Comparison of ENCODE assay signal across 9 cellular contexts in genomic region chr3:169813757-169814517, GRCh38. TPM values are rescaled to one million over a fixed set of nuclear protein-coding genes. Genes with fewer than 3 reads are reported as not detected.
A peak's percentile ranks its signal among the peaks of the same experiment; 100 is the strongest.
DNase-seq lines count a peak whose midpoint lies in the region; ATAC-seq, FAIRE-seq and TF ChIP-seq lines count a peak whose summit lies in the region.
"Had no signal": no experiment of that assay in that cellular context is flagged by ENCODE, and none has a peak within 500 bp of the region (broad histone marks: within the 10 kb centered on the region; RNA-seq: fewer than 3 reads in every experiment).

No MANE protein-coding gene starts in this region.

- H3K4me1 ChIP-seq in keratinocyte (ENCODE audit: control insufficient read depth, extremely low read depth, insufficient read depth, low read length): peaks cover 7% of the 10 kb centered on the region

- FAIRE-seq in keratinocyte (lab: Jason Lieb, UNC): no peak

- peak; percentile 56 for DNase-seq in COLO668 (lab: John Stamatoyannopoulos, UW; ENCODE audit: unreplicated experiment)
- DNase-seq in SHP77 (lab: John Stamatoyannopoulos, UW): peak; percentile 65 to 82
- peak; percentile 88 for DNase-seq in activated naive CD4-positive, alpha-beta T cell treated with anti-CD3 and anti-CD28 coated beads for 36 hours
- DNase-seq in keratinocyte (ENCODE audit: low read depth, low spot score): no peak
- DNase-seq in stimulated activated CD8-positive, alpha-beta memory T cell treated with anti-CD3 and anti-CD28 coated beads, Interleukin-12 subunit alpha, Interleukin-12 subunit beta, amount 100 ng/mL, for 1 hour (ENCODE audit: low read depth): peak; percentile 39
- no peak for DNase-seq in globus pallidus (ENCODE audit: low spot score)

- no peak overlapping the region for H3K27ac ChIP-seq in keratinocyte (ENCODE audit: control insufficient read depth, insufficient read depth, low read length)

- H3K9me1 ChIP-seq in keratinocyte (ENCODE audit: control insufficient read depth, extremely low read depth, insufficient read depth, low read length): no peaks in the 10 kb centered on the region

- H2AFZ ChIP-seq in keratinocyte (ENCODE audit: control insufficient read depth, low read length): no peak overlapping the region

- ATAC-seq in GM19455 (IDR thresholded peaks at IDR 0.05; ENCODE audit: unreplicated experiment): peak; percentile 87
- ATAC-seq in HG03575 (IDR thresholded peaks at IDR 0.05; ENCODE audit: extremely low read depth, insufficient number of reproducible peaks, low FRiP score, unreplicated experiment): peak; percentile 89

- no peaks in the 10 kb centered on the region for H4K20me1 ChIP-seq in keratinocyte (ENCODE audit: control insufficient read depth, extremely low read depth, insufficient read depth, low read length)

- H3K36me3 ChIP-seq in keratinocyte (ENCODE audit: control insufficient read depth in 2 of 2, extremely low read depth in 1 of 2, insufficient read depth in 2 of 2, low read length in 2 of 2): no peaks in the 10 kb centered on the region

- H3K4me1 Mint-ChIP-seq in activated naive CD4-positive, alpha-beta T cell treated with anti-CD3 and anti-CD28 coated beads for 36 hours (ENCODE audit: low read depth): peaks cover 19% of the 10 kb centered on the region

- peak overlapping the region; percentile 82 for H3K4me3 Mint-ChIP-seq in activated naive CD4-positive, alpha-beta T cell treated with anti-CD3 and anti-CD28 coated beads for 36 hours

- TF ChIP-seq CTCF in keratinocyte (optimal IDR thresholded peaks at IDR 0.05 in 1 of 3, IDR thresholded peaks at IDR 0.05 in 1 of 3, conservative IDR thresholded peaks at IDR 0.05 in 1 of 3; ENCODE audit: extremely low read depth in 1 of 3, insufficient read depth in 2 of 3, low read length in 3 of 3): peak; percentile 35 to 44 (median 38)

- intact Hi-C loops in activated naive CD4-positive, alpha-beta T cell treated with anti-CD3 and anti-CD28 coated beads for 36 hours (cut with micrococcal nuclease): loop anchor here (1.0 to 5.0 kb wide), 12 partner anchors 41 to 1093 kb away; partner anchors contain the start of genes EIF5A2, MECOM, MYNN and PHC3

- no peak overlapping the region for H3K9ac ChIP-seq in keratinocyte (ENCODE audit: control insufficient read depth, extremely low read depth, insufficient read depth, low read length)

- dilution Hi-C loops in keratinocyte (cut with MboI; ENCODE audit: extremely low pct_ligation_motif_present, low sequenced_read_pairs): no loop called here

- no peaks in the 10 kb centered on the region for H3K79me2 ChIP-seq in keratinocyte (ENCODE audit: control insufficient read depth, insufficient read depth, low read length)

- H3K4me3 ChIP-seq in keratinocyte (ENCODE audit: control insufficient read depth in 2 of 3, extremely low read depth in 1 of 3, insufficient read depth in 2 of 3, low read depth in 1 of 3, low read length in 3 of 3): no peak overlapping the region

- H3K9me3 ChIP-seq in keratinocyte (ENCODE audit: control insufficient read depth, low read depth, low read length): peaks cover 3% of the 10 kb centered on the region

- H3K27me3 ChIP-seq in keratinocyte (ENCODE audit: control insufficient read depth, extremely low read depth, insufficient read depth, low read length): peaks cover 5% of the 10 kb centered on the region

- peaks cover 9% of the 10 kb centered on the region for H3K9me3 Mint-ChIP-seq in activated naive CD4-positive, alpha-beta T cell treated with anti-CD3 and anti-CD28 coated beads for 36 hours

- no peaks in the 10 kb centered on the region for H3K27me3 Mint-ChIP-seq in activated naive CD4-positive, alpha-beta T cell treated with anti-CD3 and anti-CD28 coated beads for 36 hours (ENCODE audit: low read depth)

- peak overlapping the region; percentile 79 for H3K27ac Mint-ChIP-seq in activated naive CD4-positive, alpha-beta T cell treated with anti-CD3 and anti-CD28 coated beads for 36 hours

- CTCF ChIA-PET in activated naive CD4-positive, alpha-beta T cell treated with anti-CD3 and anti-CD28 coated beads for 36 hours (lab: Charles Lee): interaction anchor here (0.6 to 0.8 kb wide), 2 partner anchors 56 to 165 kb away, joined by 3 read pairs; partner anchors contain the start of gene LRRC31

- H3K36me3 Mint-ChIP-seq in activated naive CD4-positive, alpha-beta T cell treated with anti-CD3 and anti-CD28 coated beads for 36 hours (ENCODE audit: low read depth): peaks cover 5% of the 10 kb centered on the region

- H3K4me2 ChIP-seq in keratinocyte (ENCODE audit: control insufficient read depth, extremely low read depth, insufficient read depth, low read depth, low read length): peak overlapping the region; percentile 36

RNA-seq across cellular contexts. Expression of gene LRRC34, which starts 1.2 kb away (rescaled TPM):
- total RNA-seq in activated naive CD4-positive, alpha-beta T cell treated with anti-CD3 and anti-CD28 coated beads for 36 hours: 1 to 10 TPM; 3.8 to 3.9 TPM
- polyA plus RNA-seq in keratinocyte: 0.17 to 0.43 TPM (median 0.36 TPM) in 3 replicates
- polyA plus RNA-seq in keratinocyte (2011; ENCODE audit: low read depth): not detected
- polyA plus RNA-seq in keratinocyte (2011; cell fraction: cytosol; rRNA removed): 0.19 and 0.27 TPM in 2 replicates
- polyA plus RNA-seq in keratinocyte (2011; cell fraction: nucleus; rRNA removed): 0.28 and 0.43 TPM in 2 replicates
- 0.16 and 0.49 TPM in 2 replicates for polyA plus RNA-seq in keratinocyte (2012; ENCODE audit: low replicate concordance)
- polyA minus RNA-seq in keratinocyte: 0.03 TPM in 1 of 3 replicates, not detected in the others
- polyA minus RNA-seq in keratinocyte (2011; cell fraction: cytosol; rRNA and poly(A)+ RNA removed): not detected
- 1.3 TPM in 1 of 2 replicates, not detected in the other for polyA minus RNA-seq in keratinocyte (2011; cell fraction: nucleus; rRNA and poly(A)+ RNA removed)

RNA-seq across cellular contexts. Expression of gene LRRIQ4, which starts 1.3 kb away (rescaled TPM):
- under 1 TPM in 1 of 2 experiments, not detected in 1; 0.12 TPM for total RNA-seq in activated naive CD4-positive, alpha-beta T cell treated with anti-CD3 and anti-CD28 coated beads for 36 hours
- polyA plus RNA-seq in keratinocyte: not detected in 3 replicates
- polyA plus RNA-seq in keratinocyte (2011; ENCODE audit: low read depth): not detected
- not detected in 2 replicates for polyA plus RNA-seq in keratinocyte (2011; cell fraction: cytosol; rRNA removed)
- polyA plus RNA-seq in keratinocyte (2011; cell fraction: nucleus; rRNA removed): not detected in 2 replicates
- polyA plus RNA-seq in keratinocyte (2012; ENCODE audit: low replicate concordance): not detected in 2 replicates
- not detected in 3 replicates for polyA minus RNA-seq in keratinocyte
- not detected for polyA minus RNA-seq in keratinocyte (2011; cell fraction: cytosol; rRNA and poly(A)+ RNA removed)
- polyA minus RNA-seq in keratinocyte (2011; cell fraction: nucleus; rRNA and poly(A)+ RNA removed): not detected in 2 replicates
- total RNA-seq: T-helper 2 cell treated with Interferon-gamma antibody and Interleukin-4, amounts not matched to agents 100 ng/mL and 5 ng/mL, for 36 hours had no signal

RNA-seq across cellular contexts. Expression of gene MYNN, which starts 40.7 kb away (rescaled TPM):
- total RNA-seq in activated naive CD4-positive, alpha-beta T cell treated with anti-CD3 and anti-CD28 coated beads for 36 hours: 10 to 100 TPM; 12.0 to 13.5 TPM
- 10.0 to 16.9 TPM (median 11.2 TPM) in 3 replicates for polyA plus RNA-seq in keratinocyte
- 38.1 TPM for polyA plus RNA-seq in keratinocyte (2011; ENCODE audit: low read depth)
- polyA plus RNA-seq in keratinocyte (2011; cell fraction: cytosol; rRNA removed): 5.7 and 14.9 TPM in 2 replicates
- 16.0 and 19.2 TPM in 2 replicates for polyA plus RNA-seq in keratinocyte (2011; cell fraction: nucleus; rRNA removed)
- 7.6 and 10.9 TPM in 2 replicates for polyA plus RNA-seq in keratinocyte (2012; ENCODE audit: low replicate concordance)
- polyA minus RNA-seq in keratinocyte: 2.0 to 15.9 TPM (median 6.7 TPM) in 3 replicates
- polyA minus RNA-seq in keratinocyte (2011; cell fraction: cytosol; rRNA and poly(A)+ RNA removed): 6.7 TPM
- 8.7 and 11.4 TPM in 2 replicates for polyA minus RNA-seq in keratinocyte (2011; cell fraction: nucleus; rRNA and poly(A)+ RNA removed)

RNA-seq across cellular contexts. Expression of gene ACTRT3, which starts 44.6 kb away (rescaled TPM):
- total RNA-seq in activated naive CD4-positive, alpha-beta T cell treated with anti-CD3 and anti-CD28 coated beads for 36 hours: under 1 TPM in 1 of 2 experiments, not detected in 1; 0.30 TPM
- 2.5 to 3.4 TPM (median 2.9 TPM) in 3 replicates for polyA plus RNA-seq in keratinocyte
- polyA plus RNA-seq in keratinocyte (2011; ENCODE audit: low read depth): 0.17 TPM
- 2.5 and 3.2 TPM in 2 replicates for polyA plus RNA-seq in keratinocyte (2011; cell fraction: cytosol; rRNA removed)
- 3.0 and 3.3 TPM in 2 replicates for polyA plus RNA-seq in keratinocyte (2011; cell fraction: nucleus; rRNA removed)
- 0.75 and 4.5 TPM in 2 replicates for polyA plus RNA-seq in keratinocyte (2012; ENCODE audit: low replicate concordance)
- polyA minus RNA-seq in keratinocyte: 0.59 to 2.9 TPM (median 0.74 TPM) in 3 replicates
- 1.5 TPM for polyA minus RNA-seq in keratinocyte (2011; cell fraction: cytosol; rRNA and poly(A)+ RNA removed)
- 1.8 and 3.2 TPM in 2 replicates for polyA minus RNA-seq in keratinocyte (2011; cell fraction: nucleus; rRNA and poly(A)+ RNA removed)

RNA-seq across cellular contexts. Expression of gene TERC, which starts 49.1 kb away (rescaled TPM):
- 10 to 100 TPM; 16.0 to 20.4 TPM for total RNA-seq in activated naive CD4-positive, alpha-beta T cell treated with anti-CD3 and anti-CD28 coated beads for 36 hours
- 0.50 to 1.1 TPM (median 0.69 TPM) in 3 replicates for polyA plus RNA-seq in keratinocyte
- not detected for polyA plus RNA-seq in keratinocyte (2011; ENCODE audit: low read depth)
- polyA plus RNA-seq in keratinocyte (2011; cell fraction: cytosol; rRNA removed): 1.0 TPM in 1 of 2 replicates, not detected in the other
- polyA plus RNA-seq in keratinocyte (2011; cell fraction: nucleus; rRNA removed): 2.6 and 4.9 TPM in 2 replicates
- polyA plus RNA-seq in keratinocyte (2012; ENCODE audit: low replicate concordance): 1.4 TPM in 1 of 2 replicates, not detected in the other
- 6.6 to 30.7 TPM (median 9.9 TPM) in 3 replicates for polyA minus RNA-seq in keratinocyte
- polyA minus RNA-seq in keratinocyte (2011; cell fraction: cytosol; rRNA and poly(A)+ RNA removed): 152 TPM
- polyA minus RNA-seq in keratinocyte (2011; cell fraction: nucleus; rRNA and poly(A)+ RNA removed): 86.3 and 410 TPM in 2 replicates

Comparison
In these comparisons a context has a peak if more than half of its experiments do, and no peak if none do; other contexts are left out.
1. DNase-seq: peak in COLO668 (single experiment), SHP77 (2 of 2), activated naive CD4-positive, alpha-beta T cell treated with anti-CD3 and anti-CD28 coated beads for 36 hours (single experiment) and stimulated activated CD8-positive, alpha-beta memory T cell treated with anti-CD3 and anti-CD28 coated beads, Interleukin-12 subunit alpha, Interleukin-12 subunit beta, amount 100 ng/mL, for 1 hour (single experiment); none in keratinocyte (single experiment) and globus pallidus (single experiment).